In genomic region chr5:8675182-8675581, GRCh38 we compare ENCODE assay signal across 25 cellular contexts.
"Had no signal": no experiment of that assay in that cellular context is flagged by ENCODE, and none has a peak within 500 bp of the region (broad histone marks: within the 10 kb centered on the region; RNA-seq: fewer than 3 reads in every experiment).

No MANE protein-coding gene starts in this region.

- H3K27me3 Mint-ChIP-seq: dendritic cell treated with granulocyte-macrophage colony-stimulating factor and Interleukin-4, amounts not matched to agents 40 ng/mL and 50 ng/mL, for 4 days; effector memory CD8-positive, alpha-beta T cell had no signal

- H3K27ac ChIP-seq: colonic mucosa, coronary artery, dorsolateral prefrontal cortex, epithelial cell of prostate, esophagus muscularis mucosa, esophagus squamous epithelium, foreskin keratinocyte, gastrocnemius medialis, gastroesophageal sphincter, heart left ventricle, heart right ventricle had no signal

- H3K4me1 ChIP-seq: colonic mucosa, esophagus muscularis mucosa, esophagus squamous epithelium, foreskin keratinocyte, gastrocnemius medialis, gastroesophageal sphincter, heart left ventricle, heart right ventricle had no signal

- H3K27me3 ChIP-seq: colonic mucosa, dorsolateral prefrontal cortex, esophagus muscularis mucosa, esophagus squamous epithelium, foreskin keratinocyte, gastrocnemius medialis, gastroesophageal sphincter, heart left ventricle, heart right ventricle had no signal

- H3K27ac Mint-ChIP-seq: dendritic cell treated with granulocyte-macrophage colony-stimulating factor and Interleukin-4, amounts not matched to agents 40 ng/mL and 50 ng/mL, for 4 days; effector memory CD8-positive, alpha-beta T cell; endodermal cell had no signal

- DNase-seq: colonic mucosa; cortex of kidney; dermis blood vessel endothelial cell; dorsolateral prefrontal cortex; effector CD4-positive, alpha-beta T cell; effector CD8-positive, alpha-beta T cell; effector memory CD4-positive, alpha-beta T cell; effector memory CD8-positive, alpha-beta T cell; endodermal cell; erythroblast; esophagus squamous epithelium; foreskin fibroblast; foreskin keratinocyte; foreskin melanocyte; gastrocnemius medialis; glutamatergic neuron; head of caudate nucleus; heart left ventricle; heart right ventricle had no signal

- H3K4me3 ChIP-seq: colonic mucosa, coronary artery, dorsolateral prefrontal cortex, esophagus muscularis mucosa, esophagus squamous epithelium, gastrocnemius medialis, gastroesophageal sphincter, heart left ventricle, heart right ventricle had no signal

- H3K9me3 ChIP-seq: colonic mucosa, esophagus muscularis mucosa, esophagus squamous epithelium, gastrocnemius medialis, gastroesophageal sphincter had no signal

- ATAC-seq: effector memory CD8-positive, alpha-beta T cell; esophagus mucosa; foreskin keratinocyte; gastrocnemius medialis; gastroesophageal sphincter; heart left ventricle; heart right ventricle had no signal

- H3K9me3 Mint-ChIP-seq: endodermal cell had no signal

- H3K36me3 ChIP-seq: colonic mucosa, esophagus muscularis mucosa, esophagus squamous epithelium, gastrocnemius medialis, gastroesophageal sphincter, heart left ventricle, heart right ventricle had no signal

- H3K4me3 Mint-ChIP-seq: dendritic cell treated with granulocyte-macrophage colony-stimulating factor and Interleukin-4, amounts not matched to agents 40 ng/mL and 50 ng/mL, for 4 days; effector memory CD8-positive, alpha-beta T cell; endodermal cell had no signal
